ENCODE assay signal across 12 cellular contexts in genomic region chr1:66375125-66375524, GRCh38.
DNase-seq lines count a peak whose midpoint lies in the region; TF ChIP-seq lines count a peak whose summit lies in the region.
"Had no signal": no experiment of that assay in that cellular context is flagged by ENCODE, and none has a peak within 500 bp of the region (broad histone marks: within the 10 kb centered on the region; RNA-seq: fewer than 3 reads in every experiment).

No MANE protein-coding gene starts in this region.

- H3K4me1 ChIP-seq in CD4-positive, alpha-beta memory T cell (ENCODE audit: insufficient read depth, low read length) = peaks cover 65% of the 10 kb centered on the region
- H3K4me1 ChIP-seq in GM23248 (ENCODE audit: insufficient read depth) = peaks cover 53% of the 10 kb centered on the region

- H3K27me3 ChIP-seq in CD4-positive, alpha-beta memory T cell (ENCODE audit: insufficient read depth, low read length) = no peaks in the 10 kb centered on the region
- no peaks in the 10 kb centered on the region for H3K27me3 ChIP-seq in GM23248 (replicated peaks; ENCODE audit: insufficient read depth)

- H2AFZ ChIP-seq in GM23248 = no peak overlapping the region

- H3K27me3 Mint-ChIP-seq in CD4-positive, alpha-beta memory T cell = no peaks in the 10 kb centered on the region
- H3K27me3 Mint-ChIP-seq in activated T-helper 2 cell treated with anti-CD3 and anti-CD28 coated beads, Interferon-gamma antibody, Interleukin-2, Interleukin-4, amounts not matched to agents 10 μg/mL and 5 μg/mL and 100 μg/mL, durations not matched to agents 14 hours and 24 hours and 36 hours (ENCODE audit: low read depth) = no peaks in the 10 kb centered on the region
- no peaks in the 10 kb centered on the region for H3K27me3 Mint-ChIP-seq in mesothelial cell of epicardium (ENCODE audit: low read depth)

- peak overlapping the region; percentile 81 to 99 (median 93) for H3K27ac Mint-ChIP-seq in CD4-positive, alpha-beta memory T cell
- H3K27ac Mint-ChIP-seq in activated T-helper 2 cell treated with anti-CD3 and anti-CD28 coated beads, Interferon-gamma antibody, Interleukin-2, Interleukin-4, amounts not matched to agents 10 μg/mL and 5 μg/mL and 100 μg/mL, durations not matched to agents 14 hours and 24 hours and 36 hours = peak overlapping the region; percentile 96
- H3K27ac Mint-ChIP-seq in mesothelial cell of epicardium = peak overlapping the region; percentile 12
- H3K27ac Mint-ChIP-seq: H9 had no signal

- no peaks in the 10 kb centered on the region for H3K9me3 ChIP-seq in CD4-positive, alpha-beta memory T cell (ENCODE audit: control insufficient read depth in 1 of 2, low read length in 2 of 2)
- no peaks in the 10 kb centered on the region for H3K9me3 ChIP-seq in GM23248 (ENCODE audit: low read depth)

- H3K4me1 Mint-ChIP-seq in CD4-positive, alpha-beta memory T cell = peaks cover 56 to 68% (median 64%) of the 10 kb centered on the region in 4 donors
- peaks cover 62% of the 10 kb centered on the region for H3K4me1 Mint-ChIP-seq in activated T-helper 2 cell treated with anti-CD3 and anti-CD28 coated beads, Interferon-gamma antibody, Interleukin-2, Interleukin-4, amounts not matched to agents 10 μg/mL and 5 μg/mL and 100 μg/mL, durations not matched to agents 14 hours and 24 hours and 36 hours (ENCODE audit: low read depth)
- H3K4me1 Mint-ChIP-seq in mesothelial cell of epicardium = peaks cover 15% of the 10 kb centered on the region

- H3K9ac ChIP-seq in GM23248 = peak overlapping the region; percentile 18

- H3K36me3 ChIP-seq in CD4-positive, alpha-beta memory T cell (ENCODE audit: insufficient read depth, low read length) = peaks cover 12% of the 10 kb centered on the region
- H3K36me3 ChIP-seq in GM23248 (ENCODE audit: low read depth) = peaks cover 20% of the 10 kb centered on the region

- peak overlapping the region; percentile 60 for H3K4me2 ChIP-seq in GM23248 (ENCODE audit: unreplicated experiment)

- in situ Hi-C loops in GM23248 (cut with MboI) = no loop called here

- POLR2A ChIA-PET in CD4-positive, alpha-beta memory T cell (lab: Charles Lee; ENCODE audit: partially characterized antibody) = interaction anchor here (1.6 to 16.4 kb wide), 5 partner anchors 25 to 100 kb away, joined by 4 to 216 read pairs (median 20); no protein-coding TSS in a partner anchor

- H4K20me1 ChIP-seq in GM23248 (ENCODE audit: insufficient read depth) = no peaks in the 10 kb centered on the region

- peaks cover 55% of the 10 kb centered on the region for H3F3A ChIP-seq in GM23248 (ENCODE audit: insufficient read depth)

- peak overlapping the region in 5 of 8 donors; percentile 23 to 86 (median 58) for H3K4me3 Mint-ChIP-seq in CD4-positive, alpha-beta memory T cell
- no peak overlapping the region for H3K4me3 Mint-ChIP-seq in activated T-helper 2 cell treated with anti-CD3 and anti-CD28 coated beads, Interferon-gamma antibody, Interleukin-2, Interleukin-4, amounts not matched to agents 10 μg/mL and 5 μg/mL and 100 μg/mL, durations not matched to agents 14 hours and 24 hours and 36 hours (ENCODE audit: low read depth)
- no peak overlapping the region for H3K4me3 Mint-ChIP-seq in mesothelial cell of epicardium
- H3K4me3 Mint-ChIP-seq: H9 had no signal

- DNase-seq in CD4-positive, alpha-beta memory T cell = no peak
- DNase-seq in GM23248 = peak; percentile 39
- no peak for DNase-seq in activated T-helper 2 cell treated with anti-CD3 and anti-CD28 coated beads, Interferon-gamma antibody, Interleukin-2, Interleukin-4, amounts not matched to agents 10 μg/mL and 5 μg/mL and 100 μg/mL, durations not matched to agents 14 hours and 24 hours and 36 hours (ENCODE audit: low spot score)
- DNase-seq in mesothelial cell of epicardium (ENCODE audit: low spot score in 2 of 2, unreplicated experiment in 2 of 2) = no peak
- no peak for DNase-seq in NOMO-1 treated with DMSO at 0.1 percent for 48 hours (lab: John Stamatoyannopoulos, UW; ENCODE audit: unreplicated experiment)
- no peak for DNase-seq in foreskin fibroblast
- no peak for DNase-seq in NCI-H748 treated with DMSO at 0.1 percent for 48 hours (lab: John Stamatoyannopoulos, UW)
- DNase-seq in AG08396 (ENCODE audit: low spot score) = no peak
- DNase-seq: DMS53, H9, NCI-H2029, SHP77 had no signal

- no peak for TF ChIP-seq CTCF in mesothelial cell of epicardium (IDR thresholded peaks at IDR 0.05; ENCODE audit: unreplicated experiment)
- no peak for TF ChIP-seq CTCF in foreskin fibroblast (IDR thresholded peaks at IDR 0.05; ENCODE audit: low read depth, low read length)

- WGBS in GM23248 (ENCODE audit: low coverage in 1 of 2, low lambda C conversion rate in 2 of 2, missing lambda C conversion rate in 2 of 2), 2 experiments = 47 to 55% methylated on average over 2 of the region's 2 CpGs

- H3K79me2 ChIP-seq in GM23248 (ENCODE audit: insufficient read depth) = 0 out of 2 replicates have a peak, but pooled peaks cover 9% of the 10 kb centered on the region

- H3K27ac ChIP-seq in CD4-positive, alpha-beta memory T cell (ENCODE audit: low read depth, low read length) = peak overlapping the region; percentile 58
- peak overlapping the region; percentile 35 for H3K27ac ChIP-seq in GM23248

- H3K9me2 ChIP-seq in GM23248 (ENCODE audit: insufficient read depth) = no peaks in the 10 kb centered on the region

- CTCF ChIA-PET in CD4-positive, alpha-beta memory T cell (lab: Charles Lee; ENCODE audit: partially characterized antibody) = interaction anchor here (0.7 to 4.3 kb wide), 10 partner anchors 15 to 389 kb away, joined by 3 to 26 read pairs (median 4); no protein-coding TSS in a partner anchor

- H3K9me3 Mint-ChIP-seq in CD4-positive, alpha-beta memory T cell = peaks cover 0 to 2% (median 0%) of the 10 kb centered on the region in 8 donors
- H3K9me3 Mint-ChIP-seq in activated T-helper 2 cell treated with anti-CD3 and anti-CD28 coated beads, Interferon-gamma antibody, Interleukin-2, Interleukin-4, amounts not matched to agents 10 μg/mL and 5 μg/mL and 100 μg/mL, durations not matched to agents 14 hours and 24 hours and 36 hours = no peaks in the 10 kb centered on the region
- peaks cover 4% of the 10 kb centered on the region for H3K9me3 Mint-ChIP-seq in mesothelial cell of epicardium
- H3K9me3 Mint-ChIP-seq: H9 had no signal

- intact Hi-C loops in CD4-positive, alpha-beta memory T cell (cut with micrococcal nuclease) = loop anchor here (5.0 kb wide), 1 partner anchor 62 kb away; no protein-coding TSS in a partner anchor
- intact Hi-C loops in activated T-helper 2 cell treated with anti-CD3 and anti-CD28 coated beads, Interferon-gamma antibody, Interleukin-2, Interleukin-4, amounts not matched to agents 10 μg/mL and 5 μg/mL and 100 μg/mL, durations not matched to agents 14 hours and 24 hours and 36 hours (cut with micrococcal nuclease) = loop anchor here (10.0 kb wide), 3 partner anchors 790 to 980 kb away; partner anchors contain the start of gene IL23R

- H3K4me3 ChIP-seq in CD4-positive, alpha-beta memory T cell (ENCODE audit: low read length in 2 of 2) = no peak overlapping the region
- no peak overlapping the region for H3K4me3 ChIP-seq in GM23248
- no peak overlapping the region for H3K4me3 ChIP-seq in foreskin fibroblast (ENCODE audit: low read depth in 1 of 2, low read length in 2 of 2)

- H3K36me3 Mint-ChIP-seq in CD4-positive, alpha-beta memory T cell = peaks cover 34 to 38% of the 10 kb centered on the region in 2 donors
- H3K36me3 Mint-ChIP-seq in activated T-helper 2 cell treated with anti-CD3 and anti-CD28 coated beads, Interferon-gamma antibody, Interleukin-2, Interleukin-4, amounts not matched to agents 10 μg/mL and 5 μg/mL and 100 μg/mL, durations not matched to agents 14 hours and 24 hours and 36 hours (ENCODE audit: low read depth) = peaks cover 36% of the 10 kb centered on the region
- H3K36me3 Mint-ChIP-seq in mesothelial cell of epicardium = peaks cover 30% of the 10 kb centered on the region

Comparison
In these comparisons a context has a peak if more than half of its experiments do, and no peak if none do; other contexts are left out.
1. H3K27ac Mint-ChIP-seq: peak in every context shown above with its lines; median percentile 96 in activated T-helper 2 cell treated with anti-CD3 and anti-CD28 coated beads, Interferon-gamma antibody, Interleukin-2, Interleukin-4, amounts not matched to agents 10 μg/mL and 5 μg/mL and 100 μg/mL, durations not matched to agents 14 hours and 24 hours and 36 hours; 93 in CD4-positive, alpha-beta memory T cell; 12 in mesothelial cell of epicardium.
2. H3K4me3 Mint-ChIP-seq: peak in CD4-positive, alpha-beta memory T cell (5 of 8); none in activated T-helper 2 cell treated with anti-CD3 and anti-CD28 coated beads, Interferon-gamma antibody, Interleukin-2, Interleukin-4, amounts not matched to agents 10 μg/mL and 5 μg/mL and 100 μg/mL, durations not matched to agents 14 hours and 24 hours and 36 hours (single experiment) and mesothelial cell of epicardium (single experiment).